9 cellular contexts compared by ENCODE assay signal in genomic region chr17:77212081-77212832, GRCh38.
A peak's percentile ranks its signal among the peaks of the same experiment; 100 is the strongest.
DNase-seq lines count a peak whose midpoint lies in the region; ATAC-seq and TF ChIP-seq lines count a peak whose summit lies in the region.
"Had no signal": no experiment of that assay in that cellular context is flagged by ENCODE, and none has a peak within 500 bp of the region (broad histone marks: within the 10 kb centered on the region; RNA-seq: fewer than 3 reads in every experiment).

No MANE protein-coding gene starts in this region.

- no peak for TF ChIP-seq CTCF in SU-DHL-6 (IDR thresholded peaks at IDR 0.05; ENCODE audit: insufficient read depth, low read length, poor library complexity, severe bottlenecking)
- no peak for TF ChIP-seq CTCF in stomach (IDR thresholded peaks at IDR 0.05)
- no peak for TF ChIP-seq CTCF in natural killer cell (IDR thresholded peaks at IDR 0.05)

- H3K9me2 ChIP-seq in SU-DHL-6 (replicated peaks; ENCODE audit: insufficient read depth, low read length), result no peaks in the 10 kb centered on the region

- DNase-seq in GM19240 (ENCODE audit: insufficient read length, low spot score) (peak; percentile 67), stomach (no peak), DMS 273 treated with DMSO at 0.1 percent for 48 hours (lab: John Stamatoyannopoulos, UW) (no peak), NCI-H146 treated with DMSO at 0.1 percent for 48 hours (lab: John Stamatoyannopoulos, UW; ENCODE audit: unreplicated experiment) (no peak), natural killer cell (no peak)
- DNase-seq in central memory CD4-positive, alpha-beta T cell, result no peak
- DNase-seq: NCI-H187 treated with DMSO at 0.1 percent for 48 hours had no signal

- peak overlapping the region; percentile 50 for H3K4me2 ChIP-seq in SU-DHL-6 (ENCODE audit: low read depth, low read length, poor library complexity, severe bottlenecking)

- peaks cover 6 to 7% of the 10 kb centered on the region in 2 donors for H3K4me1 Mint-ChIP-seq in natural killer cell

- H3K9me3 Mint-ChIP-seq in natural killer cell, result no peaks in the 10 kb centered on the region

- peaks cover 16% of the 10 kb centered on the region for H3K36me3 Mint-ChIP-seq in natural killer cell

- no peak overlapping the region for H2AFZ ChIP-seq in SU-DHL-6 (ENCODE audit: low read depth, low read length, severe bottlenecking)

- H3K27ac Mint-ChIP-seq in natural killer cell, result no peak overlapping the region

- WGBS in stomach, 5 donors, result 78 to 89% (median 89%) methylated on average over 21 of the region's 21 CpGs

- peak; percentile 66 for ATAC-seq in HG03060 (IDR thresholded peaks at IDR 0.05; ENCODE audit: low read depth, unreplicated experiment)
- no peak for ATAC-seq in natural killer cell

- no peaks in the 10 kb centered on the region for H3K36me3 ChIP-seq in SU-DHL-6 (ENCODE audit: low read length)
- peaks cover 59 to 96% (median 93%) of the 10 kb centered on the region in 4 donors for H3K36me3 ChIP-seq in stomach

- H4K20me1 ChIP-seq in SU-DHL-6 (ENCODE audit: low read depth, low read length), result no peaks in the 10 kb centered on the region

- no peak for TF ChIP-seq POLR2A in stomach (IDR thresholded peaks at IDR 0.05)

- no peak overlapping the region for H3K4me3 Mint-ChIP-seq in natural killer cell

- H3K27me3 ChIP-seq in SU-DHL-6 (ENCODE audit: low read length) (no peaks in the 10 kb centered on the region), stomach (no peaks in the 10 kb centered on the region)

- H3K27me3 Mint-ChIP-seq in natural killer cell (ENCODE audit: low read depth in 2 of 2), result no peaks in the 10 kb centered on the region

- H3K4me1 ChIP-seq in stomach, result peaks cover 29 to 49% (median 31%) of the 10 kb centered on the region in 4 donors

- intact Hi-C loops in stomach (cut with DNase I; ENCODE audit: low total_unique reads), result loop anchor here (10.0 kb wide), 1 partner anchor 67 kb away; the partner anchor contains the start of gene SEC14L1
- intact Hi-C loops in natural killer cell (cut with micrococcal nuclease), result no loop called here

- H3K27ac ChIP-seq in SU-DHL-6 (ENCODE audit: low read depth, low read length) (peak overlapping the region; percentile 77), stomach (peak overlapping the region in 3 of 5 donors; percentile 13 to 81 (median 19))

- H3K9ac ChIP-seq in SU-DHL-6 (ENCODE audit: low read length), result peak overlapping the region; percentile 35

- H3K9me3 ChIP-seq in SU-DHL-6 (ENCODE audit: insufficient read depth, low read length) (no peaks in the 10 kb centered on the region), stomach (no peaks in the 10 kb centered on the region)

- H3K4me3 ChIP-seq in SU-DHL-6 (ENCODE audit: insufficient read depth, low read length, poor library complexity, severe bottlenecking), result peak overlapping the region; percentile 3
- H3K4me3 ChIP-seq in stomach, result no peak overlapping the region

- no peaks in the 10 kb centered on the region for H3K79me2 ChIP-seq in SU-DHL-6 (ENCODE audit: insufficient read depth, low read length)

- no peak for TF ChIP-seq EP300 in stomach (IDR thresholded peaks at IDR 0.05)

- 0 out of 2 replicates have a peak, but pooled peaks cover 5% of the 10 kb centered on the region for H3F3A ChIP-seq in SU-DHL-6 (ENCODE audit: insufficient read depth)
